ENCODE assay signal across 23 cellular contexts in genomic region chr21:37917612-37918011, GRCh38. TPM values are rescaled to one million over a fixed set of nuclear protein-coding genes. Genes with fewer than 3 reads are reported as not detected.
DNase-seq lines count a peak whose midpoint lies in the region; ATAC-seq and TF ChIP-seq lines count a peak whose summit lies in the region.
"Had no signal": no experiment of that assay in that cellular context is flagged by ENCODE, and none has a peak within 500 bp of the region (broad histone marks: within the 10 kb centered on the region; RNA-seq: fewer than 3 reads in every experiment).

No MANE protein-coding gene starts in this region.

- POLR2A ChIA-PET in RWPE1 (lab: Yijun Ruan, JAX; ENCODE audit: low non-redundant PET), result no interaction called here

- H3K9me3 ChIP-seq in osteoblast (ENCODE audit: low read depth, low read length), result no peaks in the 10 kb centered on the region

- H3K27ac Mint-ChIP-seq in activated T-helper 1 cell treated with anti-CD3 and anti-CD28 coated beads, Interleukin-12 subunit alpha, Interleukin-12 subunit beta, Interleukin-2, Interleukin-4 antibody, amounts not matched to agents 30 ng/mL and 10 ng/mL and 1 ng/mL, durations not matched to agents 14 hours and 24 hours and 36 hours, result no peak overlapping the region
- H3K27ac Mint-ChIP-seq: activated CD4-positive, alpha-beta memory T cell treated with anti-CD3 and anti-CD28 coated beads for 36 hours; activated naive CD4-positive, alpha-beta T cell treated with anti-CD3 and anti-CD28 coated beads, Interleukin-2, amount 50 U/mL, for 24 hours; B cell; GM23338; T-cell had no signal

- H3K4me1 Mint-ChIP-seq in activated T-helper 1 cell treated with anti-CD3 and anti-CD28 coated beads, Interleukin-12 subunit alpha, Interleukin-12 subunit beta, Interleukin-2, Interleukin-4 antibody, amounts not matched to agents 30 ng/mL and 10 ng/mL and 1 ng/mL, durations not matched to agents 14 hours and 24 hours and 36 hours (ENCODE audit: low read depth), result no peaks in the 10 kb centered on the region

- ATAC-seq in GM19023 (IDR thresholded peaks at IDR 0.05; ENCODE audit: unreplicated experiment), result no peak
- ATAC-seq: T-cell had no signal

- H3K4me3 ChIP-seq in epithelial cell of esophagus (ENCODE audit: low read length), result no peak overlapping the region
- H3K4me3 ChIP-seq in osteoblast (ENCODE audit: insufficient read depth, low read length), result no peak overlapping the region
- H3K4me3 ChIP-seq: skin epidermis had no signal

- no peak for TF ChIP-seq CTCF in RWPE1 (conservative IDR thresholded peaks at IDR 0.05; ENCODE audit: low read depth)
- no peak for TF ChIP-seq CTCF in epithelial cell of esophagus (IDR thresholded peaks at IDR 0.05; ENCODE audit: insufficient read depth, low read depth, low read length, missing control alignments)
- no peak for TF ChIP-seq CTCF in osteoblast (IDR thresholded peaks at IDR 0.05; ENCODE audit: extremely low read depth, low read depth, low read length)

- peaks cover 39% of the 10 kb centered on the region for H3K27me3 Mint-ChIP-seq in activated T-helper 1 cell treated with anti-CD3 and anti-CD28 coated beads, Interleukin-12 subunit alpha, Interleukin-12 subunit beta, Interleukin-2, Interleukin-4 antibody, amounts not matched to agents 30 ng/mL and 10 ng/mL and 1 ng/mL, durations not matched to agents 14 hours and 24 hours and 36 hours (ENCODE audit: insufficient read depth)

- H3K4me2 ChIP-seq in osteoblast (ENCODE audit: insufficient read depth, low read length), result no peak overlapping the region

- H3K27ac ChIP-seq in RWPE1, result no peak overlapping the region
- H3K27ac ChIP-seq in osteoblast (ENCODE audit: low read depth, low read length), result no peak overlapping the region
- H3K27ac ChIP-seq: parathyroid adenoma, skin epidermis, VCaP had no signal

- H3K27me3 ChIP-seq in osteoblast (ENCODE audit: insufficient read depth, low read length), result peaks cover 74% of the 10 kb centered on the region

- H3K4me1 ChIP-seq in osteoblast (ENCODE audit: insufficient read depth, low read length), result peaks cover 3% of the 10 kb centered on the region

- H3K4me3 Mint-ChIP-seq in activated T-helper 1 cell treated with anti-CD3 and anti-CD28 coated beads, Interleukin-12 subunit alpha, Interleukin-12 subunit beta, Interleukin-2, Interleukin-4 antibody, amounts not matched to agents 30 ng/mL and 10 ng/mL and 1 ng/mL, durations not matched to agents 14 hours and 24 hours and 36 hours, result no peak overlapping the region
- H3K4me3 Mint-ChIP-seq: activated CD4-positive, alpha-beta memory T cell treated with anti-CD3 and anti-CD28 coated beads for 36 hours; activated naive CD4-positive, alpha-beta T cell treated with anti-CD3 and anti-CD28 coated beads, Interleukin-2, amount 50 U/mL, for 24 hours; B cell; T-cell had no signal

- DNase-seq in EH (ENCODE audit: low read depth), result peak; percentile 57
- peak; percentile 40 for DNase-seq in RWPE1 (ENCODE audit: low spot score)
- peak; percentile 67 for DNase-seq in epithelial cell of esophagus (ENCODE audit: low read depth)
- peak; percentile 76 for DNase-seq in osteoblast (ENCODE audit: insufficient read length, low spot score, missing footprints)
- DNase-seq in DMS79 (lab: John Stamatoyannopoulos, UW), result no peak
- no peak for DNase-seq in activated T-helper 1 cell treated with anti-CD3 and anti-CD28 coated beads, Interleukin-12 subunit alpha, Interleukin-12 subunit beta, Interleukin-2, Interleukin-4 antibody, amounts not matched to agents 30 ng/mL and 10 ng/mL and 1 ng/mL, durations not matched to agents 14 hours and 24 hours and 36 hours (ENCODE audit: low spot score)
- no peak for DNase-seq in activated gamma-delta T cell treated with Interleukin-2 at 50 U/mL for 16 hours
- DNase-seq: activated CD4-positive, alpha-beta memory T cell treated with anti-CD3 and anti-CD28 coated beads for 36 hours; activated T-cell treated with anti-CD3 and anti-CD28 coated beads, Interleukin-2, amount 50 U/mL, for 1 hour; central memory CD4-positive, alpha-beta T cell; KG1; NCI-H1092 treated with DMSO at 0.1 percent for 48 hours; stimulated activated CD4-positive, alpha-beta T cell treated with anti-CD3 and anti-CD28 coated beads, Interleukin-4, amount 100 ng/mL, for 24 hours; T-cell had no signal

- H4K20me1 ChIP-seq in osteoblast (ENCODE audit: insufficient read depth, low read length), result no peaks in the 10 kb centered on the region

- no peak overlapping the region for H2AFZ ChIP-seq in osteoblast (ENCODE audit: low read length)
- H2AFZ ChIP-seq: parathyroid adenoma had no signal

- intact Hi-C loops in activated T-helper 1 cell treated with anti-CD3 and anti-CD28 coated beads, Interleukin-12 subunit alpha, Interleukin-12 subunit beta, Interleukin-2, Interleukin-4 antibody, amounts not matched to agents 30 ng/mL and 10 ng/mL and 1 ng/mL, durations not matched to agents 14 hours and 24 hours and 36 hours (cut with micrococcal nuclease), result no loop called here

- CTCF ChIA-PET in RWPE1 (lab: Yijun Ruan, JAX), result interaction anchor here (0.9 to 1.4 kb wide), 2 partner anchors 159 to 205 kb away, joined by 3 to 4 read pairs; no protein-coding TSS in a partner anchor

- H3K79me2 ChIP-seq in osteoblast (ENCODE audit: insufficient read depth, low read length), result no peaks in the 10 kb centered on the region
- H3K79me2 ChIP-seq: parathyroid adenoma had no signal

- H3K36me3 ChIP-seq in osteoblast (ENCODE audit: insufficient read depth, low read length), result no peaks in the 10 kb centered on the region

- no peaks in the 10 kb centered on the region for H3K9me3 Mint-ChIP-seq in activated T-helper 1 cell treated with anti-CD3 and anti-CD28 coated beads, Interleukin-12 subunit alpha, Interleukin-12 subunit beta, Interleukin-2, Interleukin-4 antibody, amounts not matched to agents 30 ng/mL and 10 ng/mL and 1 ng/mL, durations not matched to agents 14 hours and 24 hours and 36 hours
- H3K9me3 Mint-ChIP-seq: activated CD4-positive, alpha-beta memory T cell treated with anti-CD3 and anti-CD28 coated beads for 36 hours; activated naive CD4-positive, alpha-beta T cell treated with anti-CD3 and anti-CD28 coated beads, Interleukin-2, amount 50 U/mL, for 24 hours; GM23338 had no signal

- H3K36me3 Mint-ChIP-seq in activated T-helper 1 cell treated with anti-CD3 and anti-CD28 coated beads, Interleukin-12 subunit alpha, Interleukin-12 subunit beta, Interleukin-2, Interleukin-4 antibody, amounts not matched to agents 30 ng/mL and 10 ng/mL and 1 ng/mL, durations not matched to agents 14 hours and 24 hours and 36 hours (ENCODE audit: low read depth), result no peaks in the 10 kb centered on the region
- H3K36me3 Mint-ChIP-seq: activated CD4-positive, alpha-beta memory T cell treated with anti-CD3 and anti-CD28 coated beads for 36 hours; activated naive CD4-positive, alpha-beta T cell treated with anti-CD3 and anti-CD28 coated beads, Interleukin-2, amount 50 U/mL, for 24 hours; T-cell had no signal

RNA-seq across cellular contexts. Expression of gene KCNJ6, which starts 1.4 kb away (rescaled TPM):
- total RNA-seq in osteoblast, result under 0.01 and 0.36 TPM in 2 replicates
- not detected in 2 replicates for total RNA-seq in activated T-helper 1 cell treated with anti-CD3 and anti-CD28 coated beads, Interleukin-12 subunit alpha, Interleukin-12 subunit beta, Interleukin-2, Interleukin-4 antibody, amounts not matched to agents 30 ng/mL and 10 ng/mL and 1 ng/mL, durations not matched to agents 14 hours and 24 hours and 36 hours
- total RNA-seq: activated CD4-positive, alpha-beta memory T cell treated with anti-CD3 and anti-CD28 coated beads for 36 hours; B cell; liver; RPMI7951; T-cell had no signal

Comparison
In these comparisons a context has a peak if more than half of its experiments do, and no peak if none do; other contexts are left out.
1. DNase-seq: peak in EH (single experiment), RWPE1 (single experiment), epithelial cell of esophagus (single experiment) and osteoblast (single experiment); none in DMS79 (single experiment), activated T-helper 1 cell treated with anti-CD3 and anti-CD28 coated beads, Interleukin-12 subunit alpha, Interleukin-12 subunit beta, Interleukin-2, Interleukin-4 antibody, amounts not matched to agents 30 ng/mL and 10 ng/mL and 1 ng/mL, durations not matched to agents 14 hours and 24 hours and 36 hours (single experiment) and activated gamma-delta T cell treated with Interleukin-2 at 50 U/mL for 16 hours (single experiment).